Comparison of ENCODE assay signal across 10 cellular contexts in genomic region chr14:29710015-29710414, GRCh38.
DNase-seq lines count a peak whose midpoint lies in the region; ATAC-seq and TF ChIP-seq lines count a peak whose summit lies in the region.
"Had no signal": no experiment of that assay in that cellular context is flagged by ENCODE, and none has a peak within 500 bp of the region (broad histone marks: within the 10 kb centered on the region; RNA-seq: fewer than 3 reads in every experiment).

No MANE protein-coding gene starts in this region.

- H3K4me1 ChIP-seq in heart left ventricle (no peaks in the 10 kb centered on the region), stomach (no peaks in the 10 kb centered on the region)
- H3K4me1 ChIP-seq: vagina had no signal

- H3K27ac ChIP-seq in heart left ventricle (no peak overlapping the region), SK-N-MC (peak overlapping the region; percentile 67; the same call in 1 of the 2 replicates), stomach (no peak overlapping the region)
- H3K27ac ChIP-seq: vagina had no signal

- TF ChIP-seq POLR2A in heart left ventricle (IDR thresholded peaks at IDR 0.05) = no peak
- TF ChIP-seq POLR2A in stomach (IDR thresholded peaks at IDR 0.05) = no peak

- peak; percentile 7 to 59 (median 37) for TF ChIP-seq CTCF in heart left ventricle (IDR thresholded peaks at IDR 0.05)
- peak; percentile 33 for TF ChIP-seq CTCF in fibroblast of villous mesenchyme (IDR thresholded peaks at IDR 0.05; ENCODE audit: insufficient read depth, low read depth, low read length)
- peak in 4 of 7 experiments; percentile 11 to 31 (median 18) for TF ChIP-seq CTCF in stomach (IDR thresholded peaks at IDR 0.05)

- no peak for DNase-seq in heart left ventricle
- no peak for DNase-seq in cardiac septum (ENCODE audit: low spot score)
- DNase-seq in SK-N-MC (ENCODE audit: low read depth, low spot score) = no peak
- DNase-seq in fibroblast of villous mesenchyme (ENCODE audit: low read depth) = peak; percentile 7
- no peak for DNase-seq in stomach
- DNase-seq in DMS79 treated with DMSO at 0.1 percent for 48 hours (lab: John Stamatoyannopoulos, UW) = no peak
- no peak for DNase-seq in left lobe of liver (ENCODE audit: low spot score)
- DNase-seq in LoVo (ENCODE audit: low spot score) = no peak
- DNase-seq: NCI-H1694 had no signal

- WGBS in heart left ventricle, 4 donors = 48 to 51% (median 49%) methylated on average over 2 of the region's 2 CpGs
- WGBS in stomach, 5 donors = 20 to 43% (median 39%) methylated on average over 2 of the region's 2 CpGs

- H3K36me3 ChIP-seq in heart left ventricle (no peaks in the 10 kb centered on the region), SK-N-MC (ENCODE audit: insufficient read depth, low read length) (peaks cover 2% of the 10 kb centered on the region; the same call in 1 of the 2 replicates), stomach (no peaks in the 10 kb centered on the region)
- H3K36me3 ChIP-seq: vagina had no signal

- ATAC-seq in heart left ventricle (peak in 1 of 4 donors; percentile 45), left lobe of liver (no peak)

- H3K9me3 ChIP-seq in heart left ventricle (peaks cover 0 to 4% (median 0%) of the 10 kb centered on the region in 12 donors), SK-N-MC (ENCODE audit: low read depth, low read length) (no peaks in the 10 kb centered on the region), stomach (no peaks in the 10 kb centered on the region)
- H3K9me3 ChIP-seq: vagina had no signal

- intact Hi-C loops in heart left ventricle (cut with DNase I) = loop anchor here in 2 of 10 donors (2.0 to 10.0 kb wide), 2 partner anchors 205 to 295 kb away; no protein-coding TSS in a partner anchor
- intact Hi-C loops in cardiac septum (cut with DNase I) = loop anchor here (10.0 kb wide), 1 partner anchor 295 kb away; no protein-coding TSS in a partner anchor
- intact Hi-C loops in stomach (cut with DNase I; ENCODE audit: low total_unique reads) = no loop called here

- H3K9ac ChIP-seq in SK-N-MC (ENCODE audit: insufficient read length) = no peak overlapping the region

- H3K27me3 ChIP-seq in heart left ventricle (no peaks in the 10 kb centered on the region), stomach (no peaks in the 10 kb centered on the region)
- H3K27me3 ChIP-seq: vagina had no signal

- H3K4me3 ChIP-seq in heart left ventricle = no peak overlapping the region
- no peak overlapping the region for H3K4me3 ChIP-seq in SK-N-MC
- H3K4me3 ChIP-seq in fibroblast of villous mesenchyme (ENCODE audit: low read depth, low read length) = no peak overlapping the region
- H3K4me3 ChIP-seq in stomach = no peak overlapping the region
- H3K4me3 ChIP-seq: vagina had no signal

- no peak for TF ChIP-seq EP300 in stomach (IDR thresholded peaks at IDR 0.05)
